ENCODE assay signal across 13 cellular contexts in genomic region chr1:93471911-93472310, GRCh38. TPM values are rescaled to one million over a fixed set of nuclear protein-coding genes. Genes with fewer than 3 reads are reported as not detected.
DNase-seq lines count a peak whose midpoint lies in the region; FAIRE-seq and TF ChIP-seq lines count a peak whose summit lies in the region.
"Had no signal": no experiment of that assay in that cellular context is flagged by ENCODE, and none has a peak within 500 bp of the region (broad histone marks: within the 10 kb centered on the region; RNA-seq: fewer than 3 reads in every experiment).

No MANE protein-coding gene starts in this region.

- no peaks in the 10 kb centered on the region for H4K20me1 ChIP-seq in osteoblast (ENCODE audit: insufficient read depth, low read length)

- POLR2A ChIA-PET in Caco-2 (lab: Charles Lee), result no interaction called here

- H3K36me3 ChIP-seq in osteoblast (ENCODE audit: insufficient read depth, low read length) (no peaks in the 10 kb centered on the region), Caco-2 (ENCODE audit: control insufficient read depth, insufficient read depth, low read length) (no peaks in the 10 kb centered on the region)

- H2AFZ ChIP-seq in osteoblast (ENCODE audit: low read length), result no peak overlapping the region

- peak overlapping the region; percentile 6 for H3K4me2 ChIP-seq in osteoblast (ENCODE audit: insufficient read depth, low read length)

- CTCF ChIA-PET in Caco-2 (lab: Charles Lee), result no interaction called here

- no peak overlapping the region for H3K27ac Mint-ChIP-seq in Caco-2 (ENCODE audit: unreplicated experiment)
- H3K27ac Mint-ChIP-seq: natural killer cell treated with Interleukin-12 subunit alpha and Interleukin-12 subunit beta and Interleukin-15 and Interleukin-18, amount 100 ng/mL, for 72 hours; stimulated activated memory B cell treated with anti-CD40 and anti-IgM and Interleukin-4, amounts not matched to agents 10 μg/mL and 1 μg/mL and 100 μg/mL, for 72 hours; T-helper 2 cell treated with Interferon-gamma antibody and Interleukin-4, amounts not matched to agents 5 μg/mL and 100 μg/mL, for 36 hours had no signal

- no peak overlapping the region for H3K4me3 ChIP-seq in osteoblast (ENCODE audit: insufficient read depth, low read length)
- H3K4me3 ChIP-seq in Caco-2 (ENCODE audit: low read depth, low read length), result no peak overlapping the region

- H3K9me3 ChIP-seq in osteoblast (ENCODE audit: low read depth, low read length), result no peaks in the 10 kb centered on the region
- H3K9me3 ChIP-seq in Caco-2, result no peaks in the 10 kb centered on the region; the same call in 1 of the 2 replicates

- H3K27me3 ChIP-seq in osteoblast (ENCODE audit: insufficient read depth, low read length) (no peaks in the 10 kb centered on the region), Caco-2 (replicated peaks; ENCODE audit: control insufficient read depth, insufficient read depth, low read length) (no peaks in the 10 kb centered on the region)

- H3K36me3 Mint-ChIP-seq in Caco-2 (ENCODE audit: insufficient read depth, unreplicated experiment), result peaks cover 12% of the 10 kb centered on the region
- H3K36me3 Mint-ChIP-seq: natural killer cell treated with Interleukin-12 subunit alpha and Interleukin-12 subunit beta and Interleukin-15 and Interleukin-18, amount 100 ng/mL, for 72 hours had no signal

- H3K27me3 Mint-ChIP-seq in Caco-2 (ENCODE audit: insufficient read depth, unreplicated experiment), result no peaks in the 10 kb centered on the region
- H3K27me3 Mint-ChIP-seq: stimulated activated memory B cell treated with anti-CD40 and anti-IgM and Interleukin-4, amounts not matched to agents 10 μg/mL and 1 μg/mL and 100 μg/mL, for 72 hours had no signal

- H3K4me1 ChIP-seq in osteoblast (ENCODE audit: insufficient read depth, low read length), result peaks cover 11% of the 10 kb centered on the region
- H3K4me1 ChIP-seq in Caco-2, result peaks cover 10% of the 10 kb centered on the region

- FAIRE-seq in endometrium (lab: Jason Lieb, UNC), result peak; percentile 75

- intact Hi-C loops in Caco-2 (cut with micrococcal nuclease; ENCODE audit: unreplicated experiment), result no loop called here

- H3K79me2 ChIP-seq in osteoblast (ENCODE audit: insufficient read depth, low read length), result peaks cover 3% of the 10 kb centered on the region

- H3K27ac ChIP-seq in osteoblast (ENCODE audit: low read depth, low read length), result no peak overlapping the region

- H3K9me3 Mint-ChIP-seq in Caco-2 (ENCODE audit: unreplicated experiment), result no peaks in the 10 kb centered on the region

- no peak for TF ChIP-seq CTCF in osteoblast (IDR thresholded peaks at IDR 0.05; ENCODE audit: extremely low read depth, low read depth, low read length)
- no peak for TF ChIP-seq CTCF in Caco-2 (IDR thresholded peaks at IDR 0.05; ENCODE audit: insufficient read depth in 1 of 2, low read depth in 1 of 2, low read length in 1 of 2, severe bottlenecking in 1 of 2, unreplicated experiment in 1 of 2)

- no peak overlapping the region for H3K4me3 Mint-ChIP-seq in Caco-2 (ENCODE audit: unreplicated experiment)
- H3K4me3 Mint-ChIP-seq: natural killer cell treated with Interleukin-12 subunit alpha and Interleukin-12 subunit beta and Interleukin-15 and Interleukin-18, amount 100 ng/mL, for 72 hours; stimulated activated memory B cell treated with anti-CD40 and anti-IgM and Interleukin-4, amounts not matched to agents 10 μg/mL and 1 μg/mL and 100 μg/mL, for 72 hours; T-helper 2 cell treated with Interferon-gamma antibody and Interleukin-4, amounts not matched to agents 5 μg/mL and 100 μg/mL, for 36 hours had no signal

- no TSS peak for BruUV-seq in Caco-2 (replicated peaks; lab: Mats Ljungman, UMichigan)

- peaks cover 15% of the 10 kb centered on the region for H3K4me1 Mint-ChIP-seq in Caco-2 (ENCODE audit: low read depth, unreplicated experiment)
- H3K4me1 Mint-ChIP-seq: stimulated activated memory B cell treated with anti-CD40 and anti-IgM and Interleukin-4, amounts not matched to agents 10 μg/mL and 1 μg/mL and 100 μg/mL, for 72 hours had no signal

- DNase-seq in EL (peak; percentile 81), NCI-H2029 treated with DMSO at 0.1 percent for 48 hours (lab: John Stamatoyannopoulos, UW) (peak; percentile 43), osteoblast (ENCODE audit: insufficient read length, low spot score, missing footprints) (peak; percentile 69), DMS114 treated with DMSO at 0.1 percent for 48 hours (lab: John Stamatoyannopoulos, UW; ENCODE audit: unreplicated experiment) (no peak), Caco-2 (no peak), NCI-H526 treated with DMSO at 0.1 percent for 48 hours (lab: John Stamatoyannopoulos, UW) (no peak)
- DNase-seq in NK-92 treated with Interleukin-12 subunit alpha and Interleukin-12 subunit beta, amount 100 ng/mL, for 24 hours (lab: John Stamatoyannopoulos, UW), result no peak
- DNase-seq: DMS153, NCI-H187 had no signal

RNA-seq across cellular contexts. Expression of gene FNBP1L, which starts 24.0 kb away (rescaled TPM):
- total RNA-seq in osteoblast (8.7 and 11.2 TPM in 2 replicates), Caco-2 (2022) (32.7 and 33.4 TPM in 2 replicates)

Comparison
In these comparisons a context has a peak if more than half of its experiments do, and no peak if none do; other contexts are left out.
1. DNase-seq: peak in EL (single experiment), NCI-H2029 treated with DMSO at 0.1 percent for 48 hours (single experiment) and osteoblast (single experiment); none in DMS114 treated with DMSO at 0.1 percent for 48 hours (single experiment), Caco-2 (0 of 2), NCI-H526 treated with DMSO at 0.1 percent for 48 hours (single experiment) and NK-92 treated with Interleukin-12 subunit alpha and Interleukin-12 subunit beta, amount 100 ng/mL, for 24 hours (single experiment).